ENCODE assay signal across 8 cellular contexts in the genomic region with DNA sequence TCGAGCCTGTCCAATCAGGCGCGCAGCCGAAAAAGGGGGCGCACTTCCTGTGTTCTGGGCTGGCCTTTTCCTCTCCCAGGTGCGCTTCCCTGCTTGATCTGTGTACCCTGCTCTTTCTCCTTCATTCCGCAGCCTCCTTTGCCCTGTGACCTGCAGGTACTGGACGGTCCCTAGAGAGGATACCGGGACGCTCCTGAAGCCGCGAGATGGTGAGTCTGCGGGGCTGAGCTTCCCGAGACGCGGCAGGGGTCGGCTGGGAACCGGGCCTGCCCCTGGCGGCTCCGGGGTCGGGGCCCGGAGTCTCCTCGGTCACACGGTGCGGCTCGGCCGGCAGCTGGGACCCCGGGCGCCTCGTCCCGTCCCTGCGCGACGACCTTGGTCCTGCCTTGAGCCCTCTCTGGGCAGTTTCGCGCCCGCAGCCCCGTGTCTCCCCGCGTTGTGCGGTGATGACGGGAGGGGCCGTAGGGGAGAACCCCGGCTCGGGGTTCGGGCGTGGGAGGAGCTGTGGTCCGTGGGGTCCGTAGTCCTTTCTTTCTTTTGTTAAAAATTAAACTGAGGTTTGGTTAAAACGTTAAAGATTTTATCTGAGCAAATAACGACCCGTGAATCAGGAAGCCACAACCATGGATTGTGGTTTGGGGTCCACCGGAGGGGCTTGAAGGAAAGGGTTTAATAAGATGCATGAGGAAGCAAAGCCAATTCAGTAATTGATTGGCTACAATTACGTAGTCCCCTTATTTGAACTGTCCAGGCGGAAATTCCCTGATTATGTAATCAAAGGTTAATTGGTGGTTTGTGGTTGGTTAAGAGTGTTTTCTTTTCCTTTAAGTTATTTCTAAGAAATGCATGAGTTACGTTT.
DNase-seq lines count a peak whose midpoint lies in the region; ATAC-seq and TF ChIP-seq lines count a peak whose summit lies in the region.

No MANE protein-coding gene starts in this region.

- H3K4me1 ChIP-seq in Panc1 (ENCODE audit: control insufficient read depth, insufficient read depth, low read length) (peaks cover 6% of the 10 kb centered on the region; the same call in 1 of the 2 replicates), upper lobe of right lung (peaks cover 10% of the 10 kb centered on the region)

- CTCF ChIA-PET in Panc1 (lab: Charles Lee) = interaction anchor here (0.6 to 1.2 kb wide), 2 partner anchors 173 to 243 kb away, joined by 3 to 4 read pairs; a partner anchor contains a TSS

- no peak for TF ChIP-seq CTCF in Panc1 (IDR thresholded peaks at IDR 0.05)
- TF ChIP-seq CTCF in upper lobe of right lung (IDR thresholded peaks at IDR 0.05) = peak; percentile 21

- no TSS peak for BruUV-seq in Panc1 (replicated peaks; lab: Mats Ljungman, UMichigan)

- H3K27ac ChIP-seq in Panc1 (ENCODE audit: low read length) (peak overlapping the region; percentile 80), upper lobe of right lung (peak overlapping the region; percentile 83)

- H3K4me3 ChIP-seq in Panc1 (ENCODE audit: low read depth in 2 of 2, low read length in 2 of 2) = peak overlapping the region; percentile 93 to 97
- peak overlapping the region; percentile 92 for H3K4me3 ChIP-seq in upper lobe of right lung

- in situ Hi-C loops in ACHN (cut with HindIII; ENCODE audit: low pct_ligation_motif_present, low pct_unique_long_range_greater_than_20kb, low sequenced_read_pairs) = no loop called here
- in situ Hi-C loops in Panc1 (cut with HindIII; ENCODE audit: low pct_unique_long_range_greater_than_20kb, low sequenced_read_pairs) = no loop called here

- H3K27me3 ChIP-seq in Panc1 (ENCODE audit: control insufficient read depth, insufficient read depth, low read length) (no peaks in the 10 kb centered on the region), upper lobe of right lung (no peaks in the 10 kb centered on the region)

- POLR2A ChIA-PET in Panc1 (lab: Charles Lee) = no interaction called here

- intact Hi-C loops in Panc1 (cut with micrococcal nuclease; ENCODE audit: unreplicated experiment) = no loop called here
- intact Hi-C loops in Right ventricle myocardium inferior (cut with DNase I) = no loop called here
- intact Hi-C loops in upper lobe of right lung (cut with DNase I) = no loop called here

- H3K36me3 ChIP-seq in Panc1 (ENCODE audit: control insufficient read depth, insufficient read depth, low read length) (peaks cover 3% of the 10 kb centered on the region; the same call in 1 of the 2 replicates), upper lobe of right lung (peaks cover 27% of the 10 kb centered on the region)

- peak; percentile 49 for ATAC-seq in GM18520 (IDR thresholded peaks at IDR 0.05; ENCODE audit: unreplicated experiment)
- ATAC-seq in HG03025 (IDR thresholded peaks at IDR 0.05; ENCODE audit: low FRiP score, unreplicated experiment) = peak; percentile 88
- ATAC-seq in Panc1 = peak; percentile 67
- ATAC-seq in Right ventricle myocardium inferior = peak; percentile 93
- peak; percentile 96 for ATAC-seq in upper lobe of right lung

- DNase-seq in ACHN (peak; percentile 70), Panc1 (ENCODE audit: low read depth, low spot score) (no peak), Right ventricle myocardium inferior (ENCODE audit: missing footprints) (peak; percentile 45), pons (ENCODE audit: low spot score) (peak; percentile 63), upper lobe of right lung (peak; percentile 93)
- DNase-seq in activated gamma-delta T cell treated with anti-CD3 and anti-CD28 coated beads, Interleukin-2, amount 50 U/mL, for 16 hours (ENCODE audit: low read depth) = peak; percentile 85

- H3K9me3 ChIP-seq in Panc1 (ENCODE audit: control insufficient read depth, insufficient read depth, low read depth, low read length) = no peaks in the 10 kb centered on the region
- H3K9me3 ChIP-seq in upper lobe of right lung = no peaks in the 10 kb centered on the region
